In the genomic region with DNA sequence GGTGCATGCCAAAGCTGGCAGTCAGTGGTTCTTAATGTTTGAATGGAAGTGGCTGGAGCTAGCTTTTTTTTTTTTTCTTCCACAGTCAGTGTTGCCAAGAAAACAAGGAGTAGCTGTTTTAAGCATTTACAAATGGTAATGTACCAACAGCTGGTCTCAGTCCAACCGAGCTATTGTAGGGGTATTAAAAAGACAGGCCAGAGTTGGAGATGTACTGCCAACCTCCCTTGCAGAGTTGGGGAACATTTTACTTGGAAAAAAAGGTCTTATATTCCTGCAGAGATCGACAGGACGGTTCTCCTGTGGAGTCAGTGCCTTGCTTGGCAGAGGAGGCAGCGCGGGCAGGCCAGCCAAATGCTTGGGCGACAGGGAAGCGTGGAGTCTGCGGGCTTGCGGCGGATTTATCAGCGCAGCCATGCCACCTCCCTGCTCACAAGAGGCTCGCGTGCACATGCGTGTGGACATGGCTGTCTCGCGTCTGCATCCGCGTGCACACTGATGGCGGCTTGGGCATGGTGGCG, we compare ENCODE assay signal across 28 cellular contexts.
DNase-seq lines count a peak whose midpoint lies in the region; ATAC-seq, FAIRE-seq and TF ChIP-seq lines count a peak whose summit lies in the region.
"Had no signal": no experiment of that assay in that cellular context is flagged by ENCODE, and none has a peak within 500 bp of the region (broad histone marks: within the 10 kb centered on the region; RNA-seq: fewer than 3 reads in every experiment).

No MANE protein-coding gene starts in this region.

- peak overlapping the region; percentile 34 for H3K27ac Mint-ChIP-seq in nephron progenitor cell
- H3K27ac Mint-ChIP-seq: activated naive CD4-positive, alpha-beta T cell treated with anti-CD3 and anti-CD28 coated beads, Interleukin-2, amount 50 U/mL, for 72 hours had no signal

- no peak for FAIRE-seq in HepG2 (lab: Jason Lieb, UNC)
- FAIRE-seq: colon, GM12878, kidney had no signal

- DNase-seq in HepG2 (ENCODE audit: low spot score) (no peak), right lobe of liver (no peak), cerebellum (ENCODE audit: low spot score) (peak; percentile 82), nephron progenitor cell (no peak), thyroid gland (peak; percentile 19 to 25), LoVo (ENCODE audit: low spot score) (no peak), activated T-cell treated with anti-CD3 and anti-CD28 coated beads for 4 hours (no peak), activated gamma-delta T cell treated with Interleukin-2 at 50 U/mL for 16 hours (no peak)
- DNase-seq: activated CD4-positive, alpha-beta T cell treated with anti-CD3 and anti-CD28 coated beads for 4 hours; activated CD8-positive, alpha-beta memory T cell treated with anti-CD3 and anti-CD28 coated beads for 24 hours; activated T-cell treated with anti-CD3 and anti-CD28 coated beads, Interleukin-2, amount 50 U/mL, for 4 hours; gastrocnemius medialis; HCEC 1CT; kidney; lower lobe of right lung; NCI-H1048; NCI-H1694 treated with DMSO at 0.1 percent for 48 hours; NCI-H2171 treated with DMSO at 0.1 percent for 48 hours; NCI-H69; retina; stimulated activated CD4-positive, alpha-beta T cell treated with anti-CD3 and anti-CD28 coated beads, Interleukin-4, amount 100 ng/mL, for 24 hours; stimulated activated naive CD4-positive, alpha-beta T cell had no signal

- CTCF ChIA-PET in HepG2 (lab: Yijun Ruan, JAX; ENCODE audit: low intra/inter-chr PET ratio, low total read pairs), result no interaction called here

- H3K79me2 ChIP-seq in HepG2 (ENCODE audit: insufficient read depth, low read length), result no peaks in the 10 kb centered on the region

- TF ChIP-seq POLR2A in HepG2 (IDR thresholded peaks at IDR 0.05; ENCODE audit: insufficient read depth in 1 of 2, low read depth in 2 of 2, low read length in 2 of 2) (no peak), right lobe of liver (IDR thresholded peaks at IDR 0.05) (no peak), thyroid gland (IDR thresholded peaks at IDR 0.05) (no peak)

- H3K36me3 ChIP-seq in HepG2 (replicated peaks in 1 of 2; ENCODE audit: control insufficient read depth in 1 of 2, insufficient read depth in 2 of 2, low read length in 2 of 2), result no peaks in the 10 kb centered on the region
- no peaks in the 10 kb centered on the region for H3K36me3 ChIP-seq in right lobe of liver
- H3K36me3 ChIP-seq in thyroid gland, result no peaks in the 10 kb centered on the region
- H3K36me3 ChIP-seq: ascending aorta, gastrocnemius medialis, lower lobe of right lung, neutrophil had no signal

- TF ChIP-seq RAD21 in HepG2 (CRISPR knock-in tag; IDR thresholded peaks at IDR 0.05), result no peak

- peaks cover 98% of the 10 kb centered on the region for H3K4me1 ChIP-seq in HepG2 (ENCODE audit: insufficient read depth, low read length)
- no peaks in the 10 kb centered on the region for H3K4me1 ChIP-seq in right lobe of liver
- peaks cover 0 to 3% of the 10 kb centered on the region in 2 donors for H3K4me1 ChIP-seq in thyroid gland
- H3K4me1 ChIP-seq: ascending aorta, gastrocnemius medialis, lower lobe of right lung had no signal

- H4K20me1 ChIP-seq in HepG2 (ENCODE audit: insufficient read depth, low read length), result no peaks in the 10 kb centered on the region

- no peaks in the 10 kb centered on the region for H3K36me3 Mint-ChIP-seq in nephron progenitor cell (ENCODE audit: low read depth)
- H3K36me3 Mint-ChIP-seq: activated naive CD4-positive, alpha-beta T cell treated with anti-CD3 and anti-CD28 coated beads, Interleukin-2, amount 50 U/mL, for 72 hours had no signal

- H3K9me3 Mint-ChIP-seq in nephron progenitor cell, result no peaks in the 10 kb centered on the region
- H3K9me3 Mint-ChIP-seq: activated naive CD4-positive, alpha-beta T cell treated with anti-CD3 and anti-CD28 coated beads, Interleukin-2, amount 50 U/mL, for 72 hours; activated T-cell treated with anti-CD3 and anti-CD28 coated beads, Interleukin-2, amount 50 U/mL, for 4 hours had no signal

- TF ChIP-seq EP300 in HepG2 (IDR thresholded peaks at IDR 0.05; ENCODE audit: low read depth in 2 of 2, low read length in 2 of 2) (no peak), HepG2 (CRISPR knock-in tag; IDR thresholded peaks at IDR 0.05; ENCODE audit: borderline replicate concordance) (no peak)

- 98% methylated on average over 12 of the region's 20 CpGs for WGBS in HepG2 (ENCODE audit: low lambda C conversion rate)
- 93% methylated on average over 4 of the region's 20 CpGs for WGBS in right lobe of liver (ENCODE audit: insufficient coverage, low coverage, low lambda C conversion rate, missing lambda C conversion rate)
- WGBS in thyroid gland, 2 donors, result 92% methylated on average over 20 of the region's 20 CpGs

- H3K27ac ChIP-seq in HepG2 (ENCODE audit: extremely low read length, insufficient read depth, low read length) (no peak overlapping the region), right lobe of liver (no peak overlapping the region), thyroid gland (no peak overlapping the region)
- H3K27ac ChIP-seq: ascending aorta, gastrocnemius medialis, lower lobe of right lung, neutrophil had no signal

- H3K9ac ChIP-seq in HepG2 (ENCODE audit: insufficient read depth, low read depth, low read length), result no peak overlapping the region

- no peak overlapping the region for H3K4me3 ChIP-seq in HepG2 (replicated peaks in 1 of 3; ENCODE audit: insufficient read depth in 1 of 3, low read depth in 2 of 3, low read length in 3 of 3)
- H3K4me3 ChIP-seq in right lobe of liver, result no peak overlapping the region
- H3K4me3 ChIP-seq in thyroid gland (replicated peaks in 1 of 3), result no peak overlapping the region
- H3K4me3 ChIP-seq: ascending aorta, gastrocnemius medialis, GM12878, lower lobe of right lung had no signal

- TF ChIP-seq CTCF in HepG2 (CRISPR knock-in tag; IDR thresholded peaks at IDR 0.05) (no peak), right lobe of liver (IDR thresholded peaks at IDR 0.05) (no peak), nephron progenitor cell (IDR thresholded peaks at IDR 0.05) (no peak), thyroid gland (IDR thresholded peaks at IDR 0.05) (no peak)

- H2AFZ ChIP-seq in HepG2 (ENCODE audit: low read length), result no peak overlapping the region

- peaks cover 9% of the 10 kb centered on the region for H3K27me3 Mint-ChIP-seq in nephron progenitor cell (ENCODE audit: low read depth, poor library complexity)

- in situ Hi-C loops in HepG2 (cut with HindIII; ENCODE audit: extremely low pct_ligation_motif_present, low pct_unique_long_range_greater_than_20kb), result no loop called here

- H3K4me3 Mint-ChIP-seq in nephron progenitor cell, result no peak overlapping the region
- H3K4me3 Mint-ChIP-seq: activated T-cell treated with anti-CD3 and anti-CD28 coated beads, Interleukin-2, amount 50 U/mL, for 4 hours had no signal

- H3K4me2 ChIP-seq in HepG2 (ENCODE audit: low read depth, low read length), result no peak overlapping the region

- ATAC-seq in HepG2 (no peak), right lobe of liver (no peak)
- ATAC-seq: activated naive CD4-positive, alpha-beta T cell treated with anti-CD3 and anti-CD28 coated beads, Interleukin-2, amount 50 U/mL, for 72 hours; activated T-cell treated with anti-CD3 and anti-CD28 coated beads, Interleukin-2, amount 50 U/mL, for 4 hours; esophagus mucosa; gastrocnemius medialis; GM12878; lower lobe of right lung had no signal

- no peaks in the 10 kb centered on the region for H3K27me3 ChIP-seq in HepG2 (ENCODE audit: control insufficient read depth in 1 of 2, insufficient read depth in 2 of 2, low read length in 2 of 2)
- no peaks in the 10 kb centered on the region for H3K27me3 ChIP-seq in right lobe of liver
- H3K27me3 ChIP-seq in thyroid gland, result no peaks in the 10 kb centered on the region
- H3K27me3 ChIP-seq: ascending aorta, gastrocnemius medialis, neutrophil had no signal

- POLR2A ChIA-PET in HepG2 (lab: Yijun Ruan, JAX), result interaction anchor here (1.7 kb wide), 1 partner anchor 17 kb away, joined by 5 read pairs; no protein-coding TSS in a partner anchor

- BruUV-seq in HepG2 (replicated peaks; lab: Mats Ljungman, UMichigan), result no TSS peak

- intact Hi-C loops in HepG2 (cut with micrococcal nuclease; ENCODE audit: unreplicated experiment) (no loop called here), right lobe of liver (cut with DNase I) (no loop called here), thyroid gland (cut with DNase I) (no loop called here)

- H3K9me3 ChIP-seq in HepG2 (ENCODE audit: low read length) (no peaks in the 10 kb centered on the region), right lobe of liver (no peaks in the 10 kb centered on the region), thyroid gland (no peaks in the 10 kb centered on the region)
- H3K9me3 ChIP-seq: ascending aorta, gastrocnemius medialis, lower lobe of right lung, neutrophil had no signal

- H3K4me1 Mint-ChIP-seq in nephron progenitor cell, result peaks cover 45% of the 10 kb centered on the region

TF ChIP-seq in HepG2, 621 proteins besides CTCF, POLR2A, EP300 and RAD21 (continues in another document):
- TF ChIP-seq NPAS2 (CRISPR knock-in tag; IDR thresholded peaks at IDR 0.05; ENCODE audit: borderline replicate concordance) (no peak), HDAC1 (CRISPR knock-in tag; IDR thresholded peaks at IDR 0.05) (no peak), ARNTL (CRISPR knock-in tag; IDR thresholded peaks at IDR 0.05) (no peak), ZNF543 (CRISPR knock-in tag; IDR thresholded peaks at IDR 0.05) (no peak), ZNF614 (CRISPR knock-in tag; IDR thresholded peaks at IDR 0.05; ENCODE audit: borderline replicate concordance) (no peak)

Comparison
In these comparisons a context has a peak if more than half of its experiments do, and no peak if none do; other contexts are left out.
1. DNase-seq: peak in cerebellum (single experiment) and thyroid gland (2 of 2); none in HepG2 (single experiment), right lobe of liver (0 of 3), nephron progenitor cell (single experiment), LoVo (single experiment), activated T-cell treated with anti-CD3 and anti-CD28 coated beads for 4 hours (single experiment) and activated gamma-delta T cell treated with Interleukin-2 at 50 U/mL for 16 hours (single experiment).